ENCODE assay signal across 1 cellular context in the genomic region with DNA sequence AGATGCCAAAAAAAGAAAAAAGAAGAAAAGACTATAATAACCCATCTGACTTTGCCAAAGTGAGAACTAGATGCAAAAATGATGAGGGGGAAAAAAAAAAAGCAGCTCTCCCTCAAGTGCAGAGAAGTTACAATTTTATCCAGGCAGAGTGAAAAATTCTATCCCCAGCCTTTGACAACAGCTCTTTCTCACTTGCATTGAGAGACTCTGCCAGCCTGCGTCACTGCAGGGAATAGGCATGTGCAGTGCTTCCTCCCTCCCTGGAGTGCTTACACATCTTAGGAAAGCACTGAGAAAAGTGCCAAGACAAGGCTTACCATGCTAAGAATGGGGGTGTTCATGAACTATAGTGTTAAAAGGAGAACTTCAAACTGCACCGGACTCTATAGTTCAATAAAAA.
TF ChIP-seq lines count a peak whose summit lies in the region.

No MANE protein-coding gene starts in this region.

TF ChIP-seq in H1, 55 proteins besides CTCF, POLR2A, EP300 and RAD21 (continued from another document):
- TF ChIP-seq EZH2 (IDR thresholded peaks at IDR 0.05; ENCODE audit: low read depth, low read length, severe bottlenecking) (no peak), JUN (IDR thresholded peaks at IDR 0.05; ENCODE audit: low read depth, low read length) (no peak), TAF1 (IDR thresholded peaks at IDR 0.05; ENCODE audit: low read depth, low read length) (no peak), RFX5 (IDR thresholded peaks at IDR 0.05; ENCODE audit: borderline replicate concordance, low read depth, low read length) (no peak)
